8 cellular contexts compared by ENCODE assay signal in the genomic region with DNA sequence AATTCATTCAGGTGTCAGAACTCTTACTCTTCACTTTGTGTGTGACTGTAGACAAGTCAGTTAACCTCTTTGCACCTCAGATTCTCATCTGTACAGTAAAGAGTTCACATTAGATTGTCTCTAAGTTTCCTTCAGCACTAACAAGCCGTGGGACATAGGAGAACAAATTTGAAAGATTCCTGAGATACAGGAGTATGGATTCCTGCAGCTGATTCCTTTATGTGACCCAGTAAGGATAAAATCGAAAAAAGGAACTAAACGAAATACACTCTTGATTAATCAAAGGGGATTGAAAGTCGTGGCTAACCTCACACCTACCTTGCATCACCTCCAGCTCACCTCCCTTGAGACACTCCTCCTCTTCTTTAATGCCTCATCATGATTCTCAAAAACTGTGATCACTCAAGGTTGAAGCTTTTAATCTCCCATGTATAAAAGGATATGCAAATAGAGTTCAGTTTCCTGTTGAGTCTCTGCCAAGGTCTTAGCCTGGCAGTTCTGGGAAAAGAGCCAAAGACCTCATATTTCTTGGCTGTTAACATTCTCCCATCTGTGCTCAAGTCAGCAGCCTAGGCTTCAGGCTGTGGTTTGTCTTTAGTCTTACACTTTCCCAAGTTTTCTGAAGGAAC.
DNase-seq lines count a peak whose midpoint lies in the region; ATAC-seq, FAIRE-seq and TF ChIP-seq lines count a peak whose summit lies in the region.

No MANE protein-coding gene starts in this region.

- peaks cover 13% of the 10 kb centered on the region for H3F3A ChIP-seq in SU-DHL-6 (ENCODE audit: insufficient read depth)

- TF ChIP-seq CTCF in AG10803 (conservative IDR thresholded peaks at IDR 0.05; ENCODE audit: low read length) (no peak), SU-DHL-6 (IDR thresholded peaks at IDR 0.05; ENCODE audit: insufficient read depth, low read length, poor library complexity, severe bottlenecking) (no peak), spleen (IDR thresholded peaks at IDR 0.05 in 8 of 11, conservative IDR thresholded peaks at IDR 0.05 in 3 of 11) (no peak)

- H3K36me3 ChIP-seq in SU-DHL-6 (ENCODE audit: low read length) (no peaks in the 10 kb centered on the region), spleen (no peaks in the 10 kb centered on the region)

- DNase-seq in AG10803 (ENCODE audit: low read depth) = peak; percentile 90
- DNase-seq in HTR-8/SVneo (ENCODE audit: insufficient read length, low spot score) = peak; percentile 56
- peak; percentile 97 for DNase-seq in glomerular endothelial cell (ENCODE audit: extremely low read depth, low read depth, low spot score)
- no peak for DNase-seq in spleen
- DNase-seq in stimulated activated CD4-positive, alpha-beta T cell treated with anti-CD3 and anti-CD28 coated beads, Interleukin-2, amount 100 ng/mL, for 48 hours = no peak
- DNase-seq in activated gamma-delta T cell (lab: John Stamatoyannopoulos, UW) = no peak

- peak overlapping the region; percentile 79 for H3K4me2 ChIP-seq in SU-DHL-6 (ENCODE audit: low read depth, low read length, poor library complexity, severe bottlenecking)

- intact Hi-C loops in spleen (cut with DNase I; ENCODE audit: low total_unique reads) = no loop called here

- H2AFZ ChIP-seq in SU-DHL-6 (ENCODE audit: low read depth, low read length, severe bottlenecking) = no peak overlapping the region

- peak overlapping the region; percentile 59 for H3K9ac ChIP-seq in SU-DHL-6 (ENCODE audit: low read length)

- H3K4me3 ChIP-seq in AG10803 (ENCODE audit: low read length) (no peak overlapping the region), SU-DHL-6 (ENCODE audit: insufficient read depth, low read length, poor library complexity, severe bottlenecking) (peak overlapping the region; percentile 45), spleen (no peak overlapping the region)

- whole genome bisulfite sequencing in spleen, 5 donors = 3 to 9% (median 5%) methylated on average over 4 of the region's 4 CpGs

- no peak for FAIRE-seq in HTR-8/SVneo (lab: Jason Lieb, UNC)

- H3K9me3 ChIP-seq in SU-DHL-6 (ENCODE audit: insufficient read depth, low read length) (no peaks in the 10 kb centered on the region), spleen (no peaks in the 10 kb centered on the region)

- H3K27me3 ChIP-seq in SU-DHL-6 (ENCODE audit: low read length) (no peaks in the 10 kb centered on the region), spleen (replicated peaks in 1 of 7) (peaks cover 0 to 23% (median 0%) of the 10 kb centered on the region in 7 donors)

- peaks cover 22% of the 10 kb centered on the region for H3K79me2 ChIP-seq in SU-DHL-6 (ENCODE audit: insufficient read depth, low read length)

- H3K9me2 ChIP-seq in SU-DHL-6 (replicated peaks; ENCODE audit: insufficient read depth, low read length) = no peaks in the 10 kb centered on the region

- ATAC-seq in GM18519 (IDR thresholded peaks at IDR 0.05; ENCODE audit: low FRiP score, unreplicated experiment) = no peak

- H3K27ac ChIP-seq in SU-DHL-6 (ENCODE audit: low read depth, low read length) (peak overlapping the region; percentile 93), spleen (peak overlapping the region in 5 of 8 donors; percentile 3 to 55 (median 23))

- H3K4me1 ChIP-seq in spleen = peaks cover 25 to 69% (median 55%) of the 10 kb centered on the region in 6 donors

- TF ChIP-seq POLR2A in spleen (IDR thresholded peaks at IDR 0.05) = no peak

- H4K20me1 ChIP-seq in SU-DHL-6 (ENCODE audit: low read depth, low read length) = no peaks in the 10 kb centered on the region

Comparison
In these comparisons a context has a peak if more than half of its experiments do, and no peak if none do; other contexts are left out.
1. DNase-seq: peak in AG10803 (single experiment), HTR-8/SVneo (single experiment) and glomerular endothelial cell (single experiment); none in spleen (single experiment), stimulated activated CD4-positive, alpha-beta T cell treated with anti-CD3 and anti-CD28 coated beads, Interleukin-2, amount 100 ng/mL, for 48 hours (0 of 2) and activated gamma-delta T cell (single experiment).